In the genomic region with DNA sequence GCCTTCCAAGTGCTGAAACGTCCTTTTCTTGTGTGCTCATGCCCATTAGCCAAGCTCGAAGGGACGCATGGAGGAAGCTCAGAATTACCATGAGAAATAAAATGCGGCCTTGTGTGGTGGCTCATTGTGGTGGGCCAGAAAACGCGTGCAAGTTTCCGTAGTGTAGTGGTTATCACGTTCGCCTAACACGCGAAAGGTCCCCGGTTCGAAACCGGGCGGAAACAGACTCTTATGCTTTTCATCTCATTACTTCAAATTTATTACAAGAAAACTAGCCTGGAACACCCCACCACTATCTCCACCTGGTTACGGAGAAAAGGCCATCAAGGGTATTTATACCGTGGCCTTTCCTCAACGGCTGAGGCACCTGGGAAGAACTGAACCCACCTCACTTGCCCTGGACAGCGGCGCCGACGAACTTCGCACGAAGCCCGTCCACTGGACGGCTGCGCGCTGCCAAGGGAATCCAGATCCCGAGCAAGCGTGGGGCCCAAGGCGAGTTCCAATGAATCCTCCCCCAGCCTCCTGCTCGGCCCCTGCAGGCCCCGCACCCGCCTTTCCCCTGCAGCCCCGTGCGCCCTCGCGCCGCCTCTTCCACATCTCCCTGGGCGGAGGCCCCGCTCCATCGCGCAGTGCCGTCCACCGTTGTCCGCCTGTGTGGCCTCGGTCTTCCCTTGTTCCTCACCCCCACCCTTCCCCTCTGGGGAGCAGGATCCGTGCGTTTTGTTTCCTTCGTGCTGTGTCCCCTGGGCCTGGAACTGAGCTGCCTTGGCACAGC, we compare ENCODE assay signal across 1 cellular context.
TF ChIP-seq lines count a peak whose summit lies in the region.

No MANE protein-coding gene starts in this region.

TF ChIP-seq in HEK293, 187 proteins besides CTCF, POLR2A, EP300 and RAD21 (continued from another document):
- TF ChIP-seq, protein P1, sequence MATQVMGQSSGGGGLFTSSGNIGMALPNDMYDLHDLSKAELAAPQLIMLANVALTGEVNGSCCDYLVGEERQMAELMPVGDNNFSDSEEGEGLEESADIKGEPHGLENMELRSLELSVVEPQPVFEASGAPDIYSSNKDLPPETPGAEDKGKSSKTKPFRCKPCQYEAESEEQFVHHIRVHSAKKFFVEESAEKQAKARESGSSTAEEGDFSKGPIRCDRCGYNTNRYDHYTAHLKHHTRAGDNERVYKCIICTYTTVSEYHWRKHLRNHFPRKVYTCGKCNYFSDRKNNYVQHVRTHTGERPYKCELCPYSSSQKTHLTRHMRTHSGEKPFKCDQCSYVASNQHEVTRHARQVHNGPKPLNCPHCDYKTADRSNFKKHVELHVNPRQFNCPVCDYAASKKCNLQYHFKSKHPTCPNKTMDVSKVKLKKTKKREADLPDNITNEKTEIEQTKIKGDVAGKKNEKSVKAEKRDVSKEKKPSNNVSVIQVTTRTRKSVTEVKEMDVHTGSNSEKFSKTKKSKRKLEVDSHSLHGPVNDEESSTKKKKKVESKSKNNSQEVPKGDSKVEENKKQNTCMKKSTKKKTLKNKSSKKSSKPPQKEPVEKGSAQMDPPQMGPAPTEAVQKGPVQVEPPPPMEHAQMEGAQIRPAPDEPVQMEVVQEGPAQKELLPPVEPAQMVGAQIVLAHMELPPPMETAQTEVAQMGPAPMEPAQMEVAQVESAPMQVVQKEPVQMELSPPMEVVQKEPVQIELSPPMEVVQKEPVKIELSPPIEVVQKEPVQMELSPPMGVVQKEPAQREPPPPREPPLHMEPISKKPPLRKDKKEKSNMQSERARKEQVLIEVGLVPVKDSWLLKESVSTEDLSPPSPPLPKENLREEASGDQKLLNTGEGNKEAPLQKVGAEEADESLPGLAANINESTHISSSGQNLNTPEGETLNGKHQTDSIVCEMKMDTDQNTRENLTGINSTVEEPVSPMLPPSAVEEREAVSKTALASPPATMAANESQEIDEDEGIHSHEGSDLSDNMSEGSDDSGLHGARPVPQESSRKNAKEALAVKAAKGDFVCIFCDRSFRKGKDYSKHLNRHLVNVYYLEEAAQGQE (tag by site-specific recombination; IDR thresholded peaks at IDR 0.05), result peak; percentile 96
- TF ChIP-seq SP7 (tag by site-specific recombination; IDR thresholded peaks at IDR 0.05), result peak; percentile 60; the same call in 1 of the 2 replicates
- TF ChIP-seq ZNF423 (tag by site-specific recombination; IDR thresholded peaks at IDR 0.05), result peak; percentile 32; the same call in 1 of the 2 replicates
- TF ChIP-seq ZNF391 (tag by site-specific recombination; IDR thresholded peaks at IDR 0.05; ENCODE audit: borderline replicate concordance, low read depth), result peak; percentile 36; the same call in 1 of the 2 replicates
- TF ChIP-seq ZBTB7A (tag by site-specific recombination; IDR thresholded peaks at IDR 0.05; ENCODE audit: low read depth), result peak; percentile 38; the same call in 1 of the 2 replicates
- peak; percentile 30; the same call in 1 of the 2 replicates for TF ChIP-seq KLF10 (tag by site-specific recombination; IDR thresholded peaks at IDR 0.05)
- peak; percentile 71; the same call in 1 of the 2 replicates for TF ChIP-seq ZSCAN30 (tag by site-specific recombination; IDR thresholded peaks at IDR 0.05)
- peak; percentile 91 for TF ChIP-seq ZNF366 (tag by site-specific recombination; conservative IDR thresholded peaks at IDR 0.05)
- peak; percentile 78 for TF ChIP-seq ZNF777 (tag by site-specific recombination; IDR thresholded peaks at IDR 0.05; ENCODE audit: borderline replicate concordance)
- TF ChIP-seq ZNF600 (tag by site-specific recombination; IDR thresholded peaks at IDR 0.05), result peak; percentile 92
- peak; percentile 55 for TF ChIP-seq ZNF24 (tag by site-specific recombination; IDR thresholded peaks at IDR 0.05)
